Comparison of ENCODE assay signal across 12 cellular contexts in genomic region chr13:64928704-64929499, GRCh38.
DNase-seq lines count a peak whose midpoint lies in the region; ATAC-seq and TF ChIP-seq lines count a peak whose summit lies in the region.
"Had no signal": no experiment of that assay in that cellular context is flagged by ENCODE, and none has a peak within 500 bp of the region (broad histone marks: within the 10 kb centered on the region; RNA-seq: fewer than 3 reads in every experiment).

No MANE protein-coding gene starts in this region.

- CTCF ChIA-PET in activated CD4-positive, alpha-beta memory T cell treated with anti-CD3 and anti-CD28 coated beads, Interleukin-2, amount 10 ng/mL, durations not matched to agents 7 days and 5 days (lab: Charles Lee): no interaction called here

- TF ChIP-seq CTCF in choroid plexus epithelial cell (conservative IDR thresholded peaks at IDR 0.05; ENCODE audit: low read depth, low read length): no peak

- POLR2A ChIA-PET in naive thymus-derived CD8-positive, alpha-beta T cell (lab: Charles Lee): no interaction called here
- POLR2A ChIA-PET in activated CD4-positive, alpha-beta memory T cell treated with anti-CD3 and anti-CD28 coated beads, Interleukin-2, amount 10 ng/mL, durations not matched to agents 7 days and 5 days (lab: Charles Lee): no interaction called here

- in situ Hi-C loops in ACHN (cut with HindIII; ENCODE audit: low pct_ligation_motif_present, low pct_unique_long_range_greater_than_20kb, low sequenced_read_pairs): no loop called here

- no peak overlapping the region for H3K4me3 ChIP-seq in choroid plexus epithelial cell (ENCODE audit: low read depth, low read length)
- H3K4me3 ChIP-seq: colonic mucosa had no signal

- DNase-seq in ACHN (peak; percentile 82), choroid plexus epithelial cell (ENCODE audit: low read depth) (peak; percentile 88), NCI-H2227 treated with DMSO at 0.1 percent for 48 hours (lab: John Stamatoyannopoulos, UW) (no peak), NCI-H2029 treated with DMSO at 0.1 percent for 48 hours (lab: John Stamatoyannopoulos, UW) (no peak)
- no peak for DNase-seq in naive thymus-derived CD8-positive, alpha-beta T cell
- no peak for DNase-seq in activated CD4-positive, alpha-beta memory T cell treated with anti-CD3 and anti-CD28 coated beads, Interleukin-2, amount 10 ng/mL, durations not matched to agents 7 days and 5 days
- DNase-seq: CD4-positive, CD25-positive, alpha-beta regulatory T cell; colonic mucosa had no signal

- no peak overlapping the region for H3K4me3 Mint-ChIP-seq in naive thymus-derived CD8-positive, alpha-beta T cell
- no peak overlapping the region for H3K4me3 Mint-ChIP-seq in activated CD4-positive, alpha-beta memory T cell treated with anti-CD3 and anti-CD28 coated beads, Interleukin-2, amount 10 ng/mL, durations not matched to agents 7 days and 5 days
- H3K4me3 Mint-ChIP-seq: CD4-positive, CD25-positive, alpha-beta regulatory T cell; IgD-negative memory B cell; natural killer cell treated with Interleukin-12 subunit alpha and Interleukin-12 subunit beta and Interleukin-15 and Interleukin-18, amount 100 ng/mL, for 72 hours had no signal

- peaks cover 0 to 10% (median 3%) of the 10 kb centered on the region in 9 donors for H3K9me3 Mint-ChIP-seq in naive thymus-derived CD8-positive, alpha-beta T cell
- no peaks in the 10 kb centered on the region for H3K9me3 Mint-ChIP-seq in activated CD4-positive, alpha-beta memory T cell treated with anti-CD3 and anti-CD28 coated beads, Interleukin-2, amount 10 ng/mL, durations not matched to agents 7 days and 5 days
- H3K9me3 Mint-ChIP-seq: IgD-negative memory B cell had no signal

- H3K4me1 Mint-ChIP-seq in naive thymus-derived CD8-positive, alpha-beta T cell: no peaks in the 10 kb centered on the region
- no peaks in the 10 kb centered on the region for H3K4me1 Mint-ChIP-seq in activated CD4-positive, alpha-beta memory T cell treated with anti-CD3 and anti-CD28 coated beads, Interleukin-2, amount 10 ng/mL, durations not matched to agents 7 days and 5 days
- H3K4me1 Mint-ChIP-seq: CD4-positive, CD25-positive, alpha-beta regulatory T cell; IgD-negative memory B cell had no signal

- ATAC-seq in GM21360 (IDR thresholded peaks at IDR 0.05; ENCODE audit: unreplicated experiment) (peak; percentile 82), HG03432 (IDR thresholded peaks at IDR 0.05; ENCODE audit: unreplicated experiment) (peak; percentile 94)
- no peak for ATAC-seq in naive thymus-derived CD8-positive, alpha-beta T cell
- ATAC-seq: natural killer cell treated with Interleukin-12 subunit alpha and Interleukin-12 subunit beta and Interleukin-15 and Interleukin-18, amount 100 ng/mL, for 72 hours had no signal

- H3K27me3 Mint-ChIP-seq in naive thymus-derived CD8-positive, alpha-beta T cell: no peaks in the 10 kb centered on the region
- no peaks in the 10 kb centered on the region for H3K27me3 Mint-ChIP-seq in activated CD4-positive, alpha-beta memory T cell treated with anti-CD3 and anti-CD28 coated beads, Interleukin-2, amount 10 ng/mL, durations not matched to agents 7 days and 5 days
- H3K27me3 Mint-ChIP-seq: CD4-positive, CD25-positive, alpha-beta regulatory T cell; IgD-negative memory B cell; natural killer cell treated with Interleukin-12 subunit alpha and Interleukin-12 subunit beta and Interleukin-15 and Interleukin-18, amount 100 ng/mL, for 72 hours had no signal

- H3K27ac Mint-ChIP-seq in naive thymus-derived CD8-positive, alpha-beta T cell: no peak overlapping the region
- no peak overlapping the region for H3K27ac Mint-ChIP-seq in activated CD4-positive, alpha-beta memory T cell treated with anti-CD3 and anti-CD28 coated beads, Interleukin-2, amount 10 ng/mL, durations not matched to agents 7 days and 5 days
- H3K27ac Mint-ChIP-seq: CD4-positive, CD25-positive, alpha-beta regulatory T cell; IgD-negative memory B cell; natural killer cell treated with Interleukin-12 subunit alpha and Interleukin-12 subunit beta and Interleukin-15 and Interleukin-18, amount 100 ng/mL, for 72 hours had no signal

- no peaks in the 10 kb centered on the region for H3K36me3 Mint-ChIP-seq in naive thymus-derived CD8-positive, alpha-beta T cell
- H3K36me3 Mint-ChIP-seq in activated CD4-positive, alpha-beta memory T cell treated with anti-CD3 and anti-CD28 coated beads, Interleukin-2, amount 10 ng/mL, durations not matched to agents 7 days and 5 days (ENCODE audit: low read depth): no peaks in the 10 kb centered on the region
- H3K36me3 Mint-ChIP-seq: CD4-positive, CD25-positive, alpha-beta regulatory T cell; IgD-negative memory B cell; natural killer cell treated with Interleukin-12 subunit alpha and Interleukin-12 subunit beta and Interleukin-15 and Interleukin-18, amount 100 ng/mL, for 72 hours had no signal

Comparison
In these comparisons a context has a peak if more than half of its experiments do, and no peak if none do; other contexts are left out.
1. DNase-seq: peak in ACHN (single experiment) and choroid plexus epithelial cell (single experiment); none in naive thymus-derived CD8-positive, alpha-beta T cell (0 of 10), activated CD4-positive, alpha-beta memory T cell treated with anti-CD3 and anti-CD28 coated beads, Interleukin-2, amount 10 ng/mL, durations not matched to agents 7 days and 5 days (single experiment), NCI-H2227 treated with DMSO at 0.1 percent for 48 hours (single experiment) and NCI-H2029 treated with DMSO at 0.1 percent for 48 hours (single experiment).
2. ATAC-seq: peak in GM21360 (single experiment) and HG03432 (single experiment); none in naive thymus-derived CD8-positive, alpha-beta T cell (0 of 2).